In the genomic region with DNA sequence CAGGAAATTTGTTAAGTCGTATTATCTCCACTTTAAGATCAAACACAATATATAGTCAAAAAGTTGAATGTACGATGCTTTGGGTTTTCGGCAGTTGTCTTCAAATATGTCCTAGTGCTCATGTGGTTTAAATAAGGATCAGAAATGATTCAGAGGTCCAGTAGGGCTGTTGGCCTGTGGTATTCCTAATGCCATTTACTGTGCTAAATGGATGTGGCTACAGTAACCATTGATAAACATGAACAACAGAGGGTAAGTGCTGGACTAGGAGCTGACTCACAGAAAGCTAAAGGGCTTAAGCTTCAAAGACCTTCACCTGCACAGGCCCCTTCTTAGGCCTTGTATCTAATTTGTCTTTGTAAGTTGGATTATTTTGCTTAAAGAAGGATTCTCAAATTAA, we compare ENCODE assay signal across 18 cellular contexts.
A peak's percentile ranks its signal among the peaks of the same experiment; 100 is the strongest.
DNase-seq lines count a peak whose midpoint lies in the region; ATAC-seq and TF ChIP-seq lines count a peak whose summit lies in the region.
"Had no signal": no experiment of that assay in that cellular context is flagged by ENCODE, and none has a peak within 500 bp of the region (broad histone marks: within the 10 kb centered on the region; RNA-seq: fewer than 3 reads in every experiment).

No MANE protein-coding gene starts in this region.

- no peak overlapping the region for H2AFZ ChIP-seq in smooth muscle cell (ENCODE audit: low read depth)

- no peaks in the 10 kb centered on the region for H3K9me3 Mint-ChIP-seq in activated naive CD8-positive, alpha-beta T cell treated with anti-CD3 and anti-CD28 coated beads, Interleukin-2, amount 50 U/mL, for 24 hours
- H3K9me3 Mint-ChIP-seq in HFFc6: no peaks in the 10 kb centered on the region
- H3K9me3 Mint-ChIP-seq: H9 had no signal

- H4K20me1 ChIP-seq in smooth muscle cell (ENCODE audit: low read depth): peaks cover 83% of the 10 kb centered on the region

- DNase-seq in RPMI7951 (ENCODE audit: low read depth) (peak; percentile 15), astrocyte of the hippocampus (ENCODE audit: low read depth, low spot score) (peak; percentile 26), myocyte (ENCODE audit: low read depth) (peak; percentile 67), smooth muscle cell (lab: John Stamatoyannopoulos, UW; ENCODE audit: unreplicated experiment) (no peak), T1000 (lab: John Stamatoyannopoulos, UW) (no peak), HFFc6 (no peak)
- no peak for DNase-seq in activated naive CD8-positive, alpha-beta T cell treated with anti-CD3 and anti-CD28 coated beads, Interleukin-2, amount 50 U/mL, for 24 hours
- DNase-seq: BE2C; CD4-positive, alpha-beta memory T cell; COR-L47; DND-41; GDM1; GOT3; H9 had no signal

- H3K27me3 ChIP-seq in smooth muscle cell (ENCODE audit: low read depth): no peaks in the 10 kb centered on the region
- H3K27me3 ChIP-seq: BE2C had no signal

- H3F3A ChIP-seq in smooth muscle cell (ENCODE audit: low read depth): peaks cover 12% of the 10 kb centered on the region

- no peaks in the 10 kb centered on the region for H3K4me1 Mint-ChIP-seq in activated naive CD8-positive, alpha-beta T cell treated with anti-CD3 and anti-CD28 coated beads, Interleukin-2, amount 50 U/mL, for 24 hours
- no peaks in the 10 kb centered on the region; the same call in 1 of the 2 replicates for H3K4me1 Mint-ChIP-seq in HFFc6 (ENCODE audit: low read depth)
- H3K4me1 Mint-ChIP-seq: CD4-positive, alpha-beta memory T cell had no signal

- H3K9ac ChIP-seq in smooth muscle cell (ENCODE audit: low read depth): no peak overlapping the region

- TF ChIP-seq CTCF in smooth muscle cell (IDR thresholded peaks at IDR 0.05; ENCODE audit: borderline replicate concordance, insufficient read depth, poor library complexity, severe bottlenecking) (no peak), HFFc6 (IDR thresholded peaks at IDR 0.05) (no peak)

- H3K79me2 ChIP-seq in smooth muscle cell (ENCODE audit: low read depth): peaks cover 81% of the 10 kb centered on the region

- WGBS in smooth muscle cell (ENCODE audit: low lambda C conversion rate): 63% methylated on average over 3 of the region's 3 CpGs

- peaks cover 16% of the 10 kb centered on the region for H3K36me3 ChIP-seq in smooth muscle cell (ENCODE audit: low read depth)
- H3K36me3 ChIP-seq: BE2C had no signal

- peak overlapping the region; percentile 44 for H3K27ac ChIP-seq in smooth muscle cell (ENCODE audit: low read depth)
- H3K27ac ChIP-seq: A549, C4-2B, HL-60 had no signal

- no peak overlapping the region for H3K4me3 ChIP-seq in smooth muscle cell
- H3K4me3 ChIP-seq: A549 had no signal

- no peak overlapping the region for H3K27ac Mint-ChIP-seq in activated naive CD8-positive, alpha-beta T cell treated with anti-CD3 and anti-CD28 coated beads, Interleukin-2, amount 50 U/mL, for 24 hours
- H3K27ac Mint-ChIP-seq in HFFc6: no peak overlapping the region
- H3K27ac Mint-ChIP-seq: CD4-positive, alpha-beta memory T cell; H9 had no signal

- H3K4me3 Mint-ChIP-seq in activated naive CD8-positive, alpha-beta T cell treated with anti-CD3 and anti-CD28 coated beads, Interleukin-2, amount 50 U/mL, for 24 hours: no peak overlapping the region
- H3K4me3 Mint-ChIP-seq in HFFc6: no peak overlapping the region
- H3K4me3 Mint-ChIP-seq: CD4-positive, alpha-beta memory T cell; H9 had no signal

- peaks cover 9% of the 10 kb centered on the region for H3K4me1 ChIP-seq in smooth muscle cell (ENCODE audit: low read depth)
- H3K4me1 ChIP-seq: A549, BE2C had no signal

- peak overlapping the region; percentile 8 for H3K4me2 ChIP-seq in smooth muscle cell
- H3K4me2 ChIP-seq: A549 had no signal

- no peak for ATAC-seq in activated naive CD8-positive, alpha-beta T cell treated with anti-CD3 and anti-CD28 coated beads, Interleukin-2, amount 50 U/mL, for 24 hours
- no peak for ATAC-seq in HG02884 (IDR thresholded peaks at IDR 0.05; ENCODE audit: unreplicated experiment)
- ATAC-seq: A549 had no signal

- H3K36me3 Mint-ChIP-seq in activated naive CD8-positive, alpha-beta T cell treated with anti-CD3 and anti-CD28 coated beads, Interleukin-2, amount 50 U/mL, for 24 hours (ENCODE audit: low read depth): no peaks in the 10 kb centered on the region
- peaks cover 27% of the 10 kb centered on the region for H3K36me3 Mint-ChIP-seq in HFFc6 (ENCODE audit: low read depth)
- H3K36me3 Mint-ChIP-seq: CD4-positive, alpha-beta memory T cell had no signal

- H3K9me3 ChIP-seq in smooth muscle cell (replicated peaks; ENCODE audit: low read depth): no peaks in the 10 kb centered on the region
- H3K9me3 ChIP-seq: A549, BE2C had no signal

- H3K27me3 Mint-ChIP-seq in activated naive CD8-positive, alpha-beta T cell treated with anti-CD3 and anti-CD28 coated beads, Interleukin-2, amount 50 U/mL, for 24 hours: no peaks in the 10 kb centered on the region
- peaks cover 2% of the 10 kb centered on the region; the same call in 1 of the 2 replicates for H3K27me3 Mint-ChIP-seq in HFFc6 (ENCODE audit: insufficient read depth)

Comparison
In these comparisons a context has a peak if more than half of its experiments do, and no peak if none do; other contexts are left out.
1. DNase-seq: peak in RPMI7951 (single experiment), astrocyte of the hippocampus (single experiment) and myocyte (single experiment); none in smooth muscle cell (single experiment), T1000 (single experiment), activated naive CD8-positive, alpha-beta T cell treated with anti-CD3 and anti-CD28 coated beads, Interleukin-2, amount 50 U/mL, for 24 hours (single experiment) and HFFc6 (single experiment).